ENCODE assay signal across 1 cellular context in the genomic region with DNA sequence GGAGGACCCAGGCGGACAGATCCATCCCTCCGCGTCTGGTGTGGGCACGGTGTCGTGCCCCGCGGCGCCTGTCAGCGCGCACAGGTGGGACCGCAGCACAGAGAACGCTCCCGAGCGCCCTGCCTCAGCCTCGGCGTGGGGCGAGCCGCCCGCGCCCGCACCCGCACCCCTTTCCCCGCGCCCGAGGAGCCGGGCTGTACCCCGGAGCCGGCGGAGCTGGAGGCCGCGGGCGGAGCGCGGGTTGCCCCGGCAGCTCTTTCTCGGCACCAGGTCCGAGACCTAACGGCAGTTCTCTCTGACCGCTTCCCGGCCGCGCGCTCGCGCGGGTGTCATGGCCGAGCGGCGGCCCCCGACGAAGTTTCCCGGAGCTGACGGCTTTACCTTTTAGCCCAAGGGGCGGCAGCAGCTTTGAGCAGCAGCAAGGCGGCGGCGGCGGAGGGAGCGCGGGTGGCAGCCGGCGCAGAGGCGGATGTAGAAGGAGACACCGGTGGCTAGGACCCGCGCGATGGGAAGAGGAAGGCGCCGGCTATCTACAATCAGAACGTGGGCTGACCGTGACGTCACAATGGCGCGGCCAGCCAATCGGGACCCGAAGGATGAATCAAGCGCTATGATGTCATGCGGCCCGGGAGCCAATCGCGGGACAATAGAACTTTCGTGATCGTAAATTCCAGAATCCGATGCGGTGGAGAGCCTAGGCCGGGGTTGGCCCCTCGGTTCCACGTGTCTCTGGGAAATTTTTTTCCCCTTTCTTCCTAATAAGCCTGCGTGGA.
TF ChIP-seq lines count a peak whose summit lies in the region.

A gene with protein sequence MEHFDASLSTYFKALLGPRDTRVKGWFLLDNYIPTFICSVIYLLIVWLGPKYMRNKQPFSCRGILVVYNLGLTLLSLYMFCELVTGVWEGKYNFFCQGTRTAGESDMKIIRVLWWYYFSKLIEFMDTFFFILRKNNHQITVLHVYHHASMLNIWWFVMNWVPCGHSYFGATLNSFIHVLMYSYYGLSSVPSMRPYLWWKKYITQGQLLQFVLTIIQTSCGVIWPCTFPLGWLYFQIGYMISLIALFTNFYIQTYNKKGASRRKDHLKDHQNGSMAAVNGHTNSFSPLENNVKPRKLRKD (minus strand): TSS at position 515 of the 773 bp plus-strand sequence. CDS start 53,251 bp downstream, outside the sequence.

TF ChIP-seq in GM12878, 131 proteins besides CTCF, POLR2A, EP300 and RAD21 (continued from another document and continues in another):
- TF ChIP-seq, protein P1, sequence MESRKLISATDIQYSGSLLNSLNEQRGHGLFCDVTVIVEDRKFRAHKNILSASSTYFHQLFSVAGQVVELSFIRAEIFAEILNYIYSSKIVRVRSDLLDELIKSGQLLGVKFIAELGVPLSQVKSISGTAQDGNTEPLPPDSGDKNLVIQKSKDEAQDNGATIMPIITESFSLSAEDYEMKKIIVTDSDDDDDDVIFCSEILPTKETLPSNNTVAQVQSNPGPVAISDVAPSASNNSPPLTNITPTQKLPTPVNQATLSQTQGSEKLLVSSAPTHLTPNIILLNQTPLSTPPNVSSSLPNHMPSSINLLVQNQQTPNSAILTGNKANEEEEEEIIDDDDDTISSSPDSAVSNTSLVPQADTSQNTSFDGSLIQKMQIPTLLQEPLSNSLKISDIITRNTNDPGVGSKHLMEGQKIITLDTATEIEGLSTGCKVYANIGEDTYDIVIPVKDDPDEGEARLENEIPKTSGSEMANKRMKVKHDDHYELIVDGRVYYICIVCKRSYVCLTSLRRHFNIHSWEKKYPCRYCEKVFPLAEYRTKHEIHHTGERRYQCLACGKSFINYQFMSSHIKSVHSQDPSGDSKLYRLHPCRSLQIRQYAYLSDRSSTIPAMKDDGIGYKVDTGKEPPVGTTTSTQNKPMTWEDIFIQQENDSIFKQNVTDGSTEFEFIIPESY (IDR thresholded peaks at IDR 0.05) = no peak
- TF ChIP-seq SRF (IDR thresholded peaks at IDR 0.05; ENCODE audit: low read depth in 2 of 2, low read length in 2 of 2) (0 out of 4 replicates have a peak, but pooled peaks of 1 of the 2 experiments have one; percentile 22), EGR1 (IDR thresholded peaks at IDR 0.05; ENCODE audit: borderline replicate concordance in 1 of 2, low read depth in 2 of 2, low read length in 2 of 2) (no peak; a peak in 1 of 3 replicates), ZNF24 (IDR thresholded peaks at IDR 0.05) (0 out of 2 replicates have a peak, but pooled peaks have one; percentile 33), SREBF2 (IDR thresholded peaks at IDR 0.05; ENCODE audit: low read length) (no peak), HDAC6 (IDR thresholded peaks at IDR 0.05; ENCODE audit: unreplicated experiment) (peak; percentile 58), BCL11A (IDR thresholded peaks at IDR 0.05; ENCODE audit: low read depth, low read length) (no peak), WRNIP1 (IDR thresholded peaks at IDR 0.05; ENCODE audit: borderline replicate concordance, low read depth, low read length) (no peak), TAF1 (IDR thresholded peaks at IDR 0.05; ENCODE audit: borderline replicate concordance, low read depth, low read length) (peak; percentile 54; the same call in 1 of the 2 replicates), EZH2 (IDR thresholded peaks at IDR 0.05; ENCODE audit: borderline replicate concordance, control insufficient read depth, low read depth, low read length) (no peak), ZZZ3 (IDR thresholded peaks at IDR 0.05; ENCODE audit: control insufficient read depth, insufficient read length, low read depth) (no peak), CHD4 (IDR thresholded peaks at IDR 0.05) (no peak), MEF2B (IDR thresholded peaks at IDR 0.05; ENCODE audit: partially characterized antibody, poor library complexity, severe bottlenecking) (no peak), MXI1 (IDR thresholded peaks at IDR 0.05; ENCODE audit: low read depth, low read length) (no peak; the same call in 1 of the 2 replicates), STAT1 (conservative IDR thresholded peaks at IDR 0.05) (no peak), RFX5 (IDR thresholded peaks at IDR 0.05; ENCODE audit: low read depth, low read length) (peak; percentile 81), ASH2L (IDR thresholded peaks at IDR 0.05; ENCODE audit: borderline replicate concordance, low read depth) (peak; percentile 97; the same call in 1 of the 2 replicates), ZNF207 (IDR thresholded peaks at IDR 0.05; ENCODE audit: borderline replicate concordance) (no peak), RAD51 (IDR thresholded peaks at IDR 0.05) (peak; percentile 70), SMARCA5 (IDR thresholded peaks at IDR 0.05) (0 out of 2 replicates have a peak, but pooled peaks have one; percentile 55), ESRRA (IDR thresholded peaks at IDR 0.05; ENCODE audit: low read length) (no peak; the same call in 1 of the 2 replicates), KLF5 (IDR thresholded peaks at IDR 0.05; ENCODE audit: partially characterized antibody) (no peak), TCF7 (IDR thresholded peaks at IDR 0.05; ENCODE audit: borderline replicate concordance) (no peak), RELA (IDR thresholded peaks at IDR 0.05; ENCODE audit: borderline replicate concordance, partially characterized antibody) (no peak), IRF4 (IDR thresholded peaks at IDR 0.05; ENCODE audit: low read depth, low read length) (no peak), EED (IDR thresholded peaks at IDR 0.05; ENCODE audit: low read depth) (no peak; the same call in none of the 2 replicates), TARDBP (IDR thresholded peaks at IDR 0.05; ENCODE audit: borderline replicate concordance) (no peak), SIX5 (IDR thresholded peaks at IDR 0.05; ENCODE audit: low read depth, low read length, severe bottlenecking) (no peak), CHD1 (IDR thresholded peaks at IDR 0.05; ENCODE audit: low read depth, low read length) (no peak), CREM (IDR thresholded peaks at IDR 0.05; ENCODE audit: low read depth) (peak; percentile 99), IKZF1 (conservative IDR thresholded peaks at IDR 0.05) (peak; percentile 90)
- TF ChIP-seq, protein P2, sequence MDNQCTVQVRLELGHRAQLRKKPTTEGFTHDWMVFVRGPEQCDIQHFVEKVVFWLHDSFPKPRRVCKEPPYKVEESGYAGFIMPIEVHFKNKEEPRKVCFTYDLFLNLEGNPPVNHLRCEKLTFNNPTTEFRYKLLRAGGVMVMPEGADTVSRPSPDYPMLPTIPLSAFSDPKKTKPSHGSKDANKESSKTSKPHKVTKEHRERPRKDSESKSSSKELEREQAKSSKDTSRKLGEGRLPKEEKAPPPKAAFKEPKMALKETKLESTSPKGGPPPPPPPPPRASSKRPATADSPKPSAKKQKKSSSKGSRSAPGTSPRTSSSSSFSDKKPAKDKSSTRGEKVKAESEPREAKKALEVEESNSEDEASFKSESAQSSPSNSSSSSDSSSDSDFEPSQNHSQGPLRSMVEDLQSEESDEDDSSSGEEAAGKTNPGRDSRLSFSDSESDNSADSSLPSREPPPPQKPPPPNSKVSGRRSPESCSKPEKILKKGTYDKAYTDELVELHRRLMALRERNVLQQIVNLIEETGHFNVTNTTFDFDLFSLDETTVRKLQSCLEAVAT (IDR thresholded peaks at IDR 0.05) = peak; percentile 77
- TF ChIP-seq, protein P3, sequence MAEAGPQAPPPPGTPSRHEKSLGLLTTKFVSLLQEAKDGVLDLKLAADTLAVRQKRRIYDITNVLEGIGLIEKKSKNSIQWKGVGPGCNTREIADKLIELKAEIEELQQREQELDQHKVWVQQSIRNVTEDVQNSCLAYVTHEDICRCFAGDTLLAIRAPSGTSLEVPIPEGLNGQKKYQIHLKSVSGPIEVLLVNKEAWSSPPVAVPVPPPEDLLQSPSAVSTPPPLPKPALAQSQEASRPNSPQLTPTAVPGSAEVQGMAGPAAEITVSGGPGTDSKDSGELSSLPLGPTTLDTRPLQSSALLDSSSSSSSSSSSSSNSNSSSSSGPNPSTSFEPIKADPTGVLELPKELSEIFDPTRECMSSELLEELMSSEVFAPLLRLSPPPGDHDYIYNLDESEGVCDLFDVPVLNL (IDR thresholded peaks at IDR 0.05; ENCODE audit: low read depth, low read length) = no peak
- TF ChIP-seq, protein P4, sequence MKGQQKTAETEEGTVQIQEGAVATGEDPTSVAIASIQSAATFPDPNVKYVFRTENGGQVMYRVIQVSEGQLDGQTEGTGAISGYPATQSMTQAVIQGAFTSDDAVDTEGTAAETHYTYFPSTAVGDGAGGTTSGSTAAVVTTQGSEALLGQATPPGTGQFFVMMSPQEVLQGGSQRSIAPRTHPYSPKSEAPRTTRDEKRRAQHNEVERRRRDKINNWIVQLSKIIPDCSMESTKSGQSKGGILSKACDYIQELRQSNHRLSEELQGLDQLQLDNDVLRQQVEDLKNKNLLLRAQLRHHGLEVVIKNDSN (IDR thresholded peaks at IDR 0.05; ENCODE audit: borderline replicate concordance, extremely low read length, insufficient read depth, low read depth, low read length) = no peak
- TF ChIP-seq, protein P5, sequence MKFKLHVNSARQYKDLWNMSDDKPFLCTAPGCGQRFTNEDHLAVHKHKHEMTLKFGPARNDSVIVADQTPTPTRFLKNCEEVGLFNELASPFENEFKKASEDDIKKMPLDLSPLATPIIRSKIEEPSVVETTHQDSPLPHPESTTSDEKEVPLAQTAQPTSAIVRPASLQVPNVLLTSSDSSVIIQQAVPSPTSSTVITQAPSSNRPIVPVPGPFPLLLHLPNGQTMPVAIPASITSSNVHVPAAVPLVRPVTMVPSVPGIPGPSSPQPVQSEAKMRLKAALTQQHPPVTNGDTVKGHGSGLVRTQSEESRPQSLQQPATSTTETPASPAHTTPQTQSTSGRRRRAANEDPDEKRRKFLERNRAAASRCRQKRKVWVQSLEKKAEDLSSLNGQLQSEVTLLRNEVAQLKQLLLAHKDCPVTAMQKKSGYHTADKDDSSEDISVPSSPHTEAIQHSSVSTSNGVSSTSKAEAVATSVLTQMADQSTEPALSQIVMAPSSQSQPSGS (IDR thresholded peaks at IDR 0.05; ENCODE audit: low read length) = no peak
- TF ChIP-seq, protein P6, sequence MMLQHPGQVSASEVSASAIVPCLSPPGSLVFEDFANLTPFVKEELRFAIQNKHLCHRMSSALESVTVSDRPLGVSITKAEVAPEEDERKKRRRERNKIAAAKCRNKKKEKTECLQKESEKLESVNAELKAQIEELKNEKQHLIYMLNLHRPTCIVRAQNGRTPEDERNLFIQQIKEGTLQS (IDR thresholded peaks at IDR 0.05; ENCODE audit: borderline replicate concordance, extremely low read depth, low read depth, low read length) = no peak
- TF ChIP-seq, protein P7, sequence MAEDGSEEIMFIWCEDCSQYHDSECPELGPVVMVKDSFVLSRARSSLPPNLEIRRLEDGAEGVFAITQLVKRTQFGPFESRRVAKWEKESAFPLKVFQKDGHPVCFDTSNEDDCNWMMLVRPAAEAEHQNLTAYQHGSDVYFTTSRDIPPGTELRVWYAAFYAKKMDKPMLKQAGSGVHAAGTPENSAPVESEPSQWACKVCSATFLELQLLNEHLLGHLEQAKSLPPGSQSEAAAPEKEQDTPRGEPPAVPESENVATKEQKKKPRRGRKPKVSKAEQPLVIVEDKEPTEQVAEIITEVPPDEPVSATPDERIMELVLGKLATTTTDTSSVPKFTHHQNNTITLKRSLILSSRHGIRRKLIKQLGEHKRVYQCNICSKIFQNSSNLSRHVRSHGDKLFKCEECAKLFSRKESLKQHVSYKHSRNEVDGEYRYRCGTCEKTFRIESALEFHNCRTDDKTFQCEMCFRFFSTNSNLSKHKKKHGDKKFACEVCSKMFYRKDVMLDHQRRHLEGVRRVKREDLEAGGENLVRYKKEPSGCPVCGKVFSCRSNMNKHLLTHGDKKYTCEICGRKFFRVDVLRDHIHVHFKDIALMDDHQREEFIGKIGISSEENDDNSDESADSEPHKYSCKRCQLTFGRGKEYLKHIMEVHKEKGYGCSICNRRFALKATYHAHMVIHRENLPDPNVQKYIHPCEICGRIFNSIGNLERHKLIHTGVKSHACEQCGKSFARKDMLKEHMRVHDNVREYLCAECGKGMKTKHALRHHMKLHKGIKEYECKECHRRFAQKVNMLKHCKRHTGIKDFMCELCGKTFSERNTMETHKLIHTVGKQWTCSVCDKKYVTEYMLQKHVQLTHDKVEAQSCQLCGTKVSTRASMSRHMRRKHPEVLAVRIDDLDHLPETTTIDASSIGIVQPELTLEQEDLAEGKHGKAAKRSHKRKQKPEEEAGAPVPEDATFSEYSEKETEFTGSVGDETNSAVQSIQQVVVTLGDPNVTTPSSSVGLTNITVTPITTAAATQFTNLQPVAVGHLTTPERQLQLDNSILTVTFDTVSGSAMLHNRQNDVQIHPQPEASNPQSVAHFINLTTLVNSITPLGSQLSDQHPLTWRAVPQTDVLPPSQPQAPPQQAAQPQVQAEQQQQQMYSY (CRISPR knock-in tag; IDR thresholded peaks at IDR 0.05) = no peak
- TF ChIP-seq, protein P8, sequence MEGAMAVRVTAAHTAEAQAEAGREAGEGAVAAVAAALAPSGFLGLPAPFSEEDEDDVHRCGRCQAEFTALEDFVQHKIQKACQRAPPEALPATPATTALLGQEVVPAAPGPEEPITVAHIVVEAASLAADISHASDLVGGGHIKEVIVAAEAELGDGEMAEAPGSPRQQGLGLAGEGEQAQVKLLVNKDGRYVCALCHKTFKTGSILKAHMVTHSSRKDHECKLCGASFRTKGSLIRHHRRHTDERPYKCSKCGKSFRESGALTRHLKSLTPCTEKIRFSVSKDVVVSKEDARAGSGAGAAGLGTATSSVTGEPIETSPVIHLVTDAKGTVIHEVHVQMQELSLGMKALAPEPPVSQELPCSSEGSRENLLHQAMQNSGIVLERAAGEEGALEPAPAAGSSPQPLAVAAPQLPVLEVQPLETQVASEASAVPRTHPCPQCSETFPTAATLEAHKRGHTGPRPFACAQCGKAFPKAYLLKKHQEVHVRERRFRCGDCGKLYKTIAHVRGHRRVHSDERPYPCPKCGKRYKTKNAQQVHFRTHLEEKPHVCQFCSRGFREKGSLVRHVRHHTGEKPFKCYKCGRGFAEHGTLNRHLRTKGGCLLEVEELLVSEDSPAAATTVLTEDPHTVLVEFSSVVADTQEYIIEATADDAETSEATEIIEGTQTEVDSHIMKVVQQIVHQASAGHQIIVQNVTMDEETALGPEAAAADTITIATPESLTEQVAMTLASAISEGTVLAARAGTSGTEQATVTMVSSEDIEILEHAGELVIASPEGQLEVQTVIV (IDR thresholded peaks at IDR 0.05; ENCODE audit: borderline replicate concordance, partially characterized antibody) = peak; percentile 50
- TF ChIP-seq, protein P9, sequence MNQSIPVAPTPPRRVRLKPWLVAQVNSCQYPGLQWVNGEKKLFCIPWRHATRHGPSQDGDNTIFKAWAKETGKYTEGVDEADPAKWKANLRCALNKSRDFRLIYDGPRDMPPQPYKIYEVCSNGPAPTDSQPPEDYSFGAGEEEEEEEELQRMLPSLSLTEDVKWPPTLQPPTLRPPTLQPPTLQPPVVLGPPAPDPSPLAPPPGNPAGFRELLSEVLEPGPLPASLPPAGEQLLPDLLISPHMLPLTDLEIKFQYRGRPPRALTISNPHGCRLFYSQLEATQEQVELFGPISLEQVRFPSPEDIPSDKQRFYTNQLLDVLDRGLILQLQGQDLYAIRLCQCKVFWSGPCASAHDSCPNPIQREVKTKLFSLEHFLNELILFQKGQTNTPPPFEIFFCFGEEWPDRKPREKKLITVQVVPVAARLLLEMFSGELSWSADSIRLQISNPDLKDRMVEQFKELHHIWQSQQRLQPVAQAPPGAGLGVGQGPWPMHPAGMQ (IDR thresholded peaks at IDR 0.05; ENCODE audit: borderline replicate concordance) = no peak
- TF ChIP-seq, protein P10, sequence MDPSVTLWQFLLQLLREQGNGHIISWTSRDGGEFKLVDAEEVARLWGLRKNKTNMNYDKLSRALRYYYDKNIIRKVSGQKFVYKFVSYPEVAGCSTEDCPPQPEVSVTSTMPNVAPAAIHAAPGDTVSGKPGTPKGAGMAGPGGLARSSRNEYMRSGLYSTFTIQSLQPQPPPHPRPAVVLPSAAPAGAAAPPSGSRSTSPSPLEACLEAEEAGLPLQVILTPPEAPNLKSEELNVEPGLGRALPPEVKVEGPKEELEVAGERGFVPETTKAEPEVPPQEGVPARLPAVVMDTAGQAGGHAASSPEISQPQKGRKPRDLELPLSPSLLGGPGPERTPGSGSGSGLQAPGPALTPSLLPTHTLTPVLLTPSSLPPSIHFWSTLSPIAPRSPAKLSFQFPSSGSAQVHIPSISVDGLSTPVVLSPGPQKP (IDR thresholded peaks at IDR 0.05; ENCODE audit: low read depth, low read length) = no peak
